ENCODE assay signal across 1 cellular context in genomic region chr19:45250832-45251451, GRCh38.
TF ChIP-seq lines count a peak whose summit lies in the region.

Gene MARK4, plus strand, starts transcription at chr19:45251271. Its CDS starts 318 bp downstream, at chr19:45251589.

TF ChIP-seq in HEK293, 187 proteins besides CTCF, POLR2A, EP300 and RAD21 (continued from another document and continues in another):
- peak; percentile 49 for TF ChIP-seq PRDM10 (tag by site-specific recombination; IDR thresholded peaks at IDR 0.05)
- no peak for TF ChIP-seq ZNF558 (tag by site-specific recombination; IDR thresholded peaks at IDR 0.05)
- TF ChIP-seq ZBTB17 (tag by site-specific recombination; IDR thresholded peaks at IDR 0.05) = peak; percentile 83
- no peak for TF ChIP-seq OVOL3 (tag by site-specific recombination; IDR thresholded peaks at IDR 0.05)
- TF ChIP-seq WT1 (tag by site-specific recombination; IDR thresholded peaks at IDR 0.05) = no peak
- TF ChIP-seq ZNF548 (tag by site-specific recombination; IDR thresholded peaks at IDR 0.05) = no peak
- TF ChIP-seq, protein P1, sequence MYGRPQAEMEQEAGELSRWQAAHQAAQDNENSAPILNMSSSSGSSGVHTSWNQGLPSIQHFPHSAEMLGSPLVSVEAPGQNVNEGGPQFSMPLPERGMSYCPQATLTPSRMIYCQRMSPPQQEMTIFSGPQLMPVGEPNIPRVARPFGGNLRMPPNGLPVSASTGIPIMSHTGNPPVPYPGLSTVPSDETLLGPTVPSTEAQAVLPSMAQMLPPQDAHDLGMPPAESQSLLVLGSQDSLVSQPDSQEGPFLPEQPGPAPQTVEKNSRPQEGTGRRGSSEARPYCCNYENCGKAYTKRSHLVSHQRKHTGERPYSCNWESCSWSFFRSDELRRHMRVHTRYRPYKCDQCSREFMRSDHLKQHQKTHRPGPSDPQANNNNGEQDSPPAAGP (tag by site-specific recombination; IDR thresholded peaks at IDR 0.05) = peak; percentile 38; the same call in 1 of the 2 replicates
- peak; percentile 68; the same call in 1 of the 2 replicates for TF ChIP-seq ZFP69B (tag by site-specific recombination; IDR thresholded peaks at IDR 0.05)
- no peak for TF ChIP-seq ZNF16 (tag by site-specific recombination; IDR thresholded peaks at IDR 0.05; ENCODE audit: low read depth)
- TF ChIP-seq ZBTB7A (tag by site-specific recombination; IDR thresholded peaks at IDR 0.05; ENCODE audit: low read depth) = peak; percentile 88
- peak; percentile 43 for TF ChIP-seq ZFHX2 (tag by site-specific recombination; conservative IDR thresholded peaks at IDR 0.05)
- peak; percentile 50; the same call in 1 of the 2 replicates for TF ChIP-seq BCL11B (tag by site-specific recombination; IDR thresholded peaks at IDR 0.05; ENCODE audit: low read depth)
- no peak for TF ChIP-seq ZNF140 (tag by site-specific recombination; IDR thresholded peaks at IDR 0.05)
- peak; percentile 37; the same call in 1 of the 2 replicates for TF ChIP-seq KLF9 (tag by site-specific recombination; IDR thresholded peaks at IDR 0.05; ENCODE audit: low read depth)
- TF ChIP-seq ZNF785 (tag by site-specific recombination; IDR thresholded peaks at IDR 0.05) = no peak; the same call in 1 of the 2 replicates
- no peak for TF ChIP-seq ELK4 (IDR thresholded peaks at IDR 0.05; ENCODE audit: borderline replicate concordance, low read depth, low read length)
- TF ChIP-seq, protein P2, sequence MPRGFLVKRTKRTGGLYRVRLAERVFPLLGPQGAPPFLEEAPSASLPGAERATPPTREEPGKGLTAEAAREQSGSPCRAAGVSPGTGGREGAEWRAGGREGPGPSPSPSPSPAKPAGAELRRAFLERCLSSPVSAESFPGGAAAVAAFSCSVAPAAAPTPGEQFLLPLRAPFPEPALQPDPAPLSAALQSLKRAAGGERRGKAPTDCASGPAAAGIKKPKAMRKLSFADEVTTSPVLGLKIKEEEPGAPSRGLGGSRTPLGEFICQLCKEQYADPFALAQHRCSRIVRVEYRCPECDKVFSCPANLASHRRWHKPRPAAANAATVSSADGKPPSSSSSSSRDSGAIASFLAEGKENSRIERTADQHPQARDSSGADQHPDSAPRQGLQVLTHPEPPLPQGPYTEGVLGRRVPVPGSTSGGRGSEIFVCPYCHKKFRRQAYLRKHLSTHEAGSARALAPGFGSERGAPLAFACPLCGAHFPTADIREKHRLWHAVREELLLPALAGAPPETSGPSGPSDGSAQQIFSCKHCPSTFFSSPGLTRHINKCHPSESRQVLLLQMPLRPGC (tag by site-specific recombination; IDR thresholded peaks at IDR 0.05) = 0 out of 2 replicates have a peak, but pooled peaks have one; percentile 39
- no peak for TF ChIP-seq ZNF114 (tag by site-specific recombination; IDR thresholded peaks at IDR 0.05)
- TF ChIP-seq, protein P3, sequence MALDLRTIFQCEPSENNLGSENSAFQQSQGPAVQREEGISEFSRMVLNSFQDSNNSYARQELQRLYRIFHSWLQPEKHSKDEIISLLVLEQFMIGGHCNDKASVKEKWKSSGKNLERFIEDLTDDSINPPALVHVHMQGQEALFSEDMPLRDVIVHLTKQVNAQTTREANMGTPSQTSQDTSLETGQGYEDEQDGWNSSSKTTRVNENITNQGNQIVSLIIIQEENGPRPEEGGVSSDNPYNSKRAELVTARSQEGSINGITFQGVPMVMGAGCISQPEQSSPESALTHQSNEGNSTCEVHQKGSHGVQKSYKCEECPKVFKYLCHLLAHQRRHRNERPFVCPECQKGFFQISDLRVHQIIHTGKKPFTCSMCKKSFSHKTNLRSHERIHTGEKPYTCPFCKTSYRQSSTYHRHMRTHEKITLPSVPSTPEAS (tag by site-specific recombination; IDR thresholded peaks at IDR 0.05) = no peak
- TF ChIP-seq ZNF341 (tag by site-specific recombination; IDR thresholded peaks at IDR 0.05; ENCODE audit: low read depth) = peak; percentile 89
- TF ChIP-seq GLI2 (tag by site-specific recombination; IDR thresholded peaks at IDR 0.05; ENCODE audit: borderline replicate concordance, low read depth) = no peak
- peak; percentile 85 for TF ChIP-seq KLF8 (tag by site-specific recombination; IDR thresholded peaks at IDR 0.05)
- no peak for TF ChIP-seq IKZF3 (tag by site-specific recombination; IDR thresholded peaks at IDR 0.05)
- no peak for TF ChIP-seq ZNF624 (tag by site-specific recombination; IDR thresholded peaks at IDR 0.05)
- no peak for TF ChIP-seq FEZF1 (tag by site-specific recombination; IDR thresholded peaks at IDR 0.05)
- no peak for TF ChIP-seq ZNF426 (tag by site-specific recombination; IDR thresholded peaks at IDR 0.05)
- no peak for TF ChIP-seq ZNF521 (tag by site-specific recombination; IDR thresholded peaks at IDR 0.05)
- TF ChIP-seq ZFP37 (tag by site-specific recombination; IDR thresholded peaks at IDR 0.05) = 0 out of 2 replicates have a peak, but pooled peaks have one; percentile 37
- no peak for TF ChIP-seq ZNF184 (tag by site-specific recombination; IDR thresholded peaks at IDR 0.05)
- peak; percentile 21; the same call in 1 of the 2 replicates for TF ChIP-seq ZNF610 (tag by site-specific recombination; IDR thresholded peaks at IDR 0.05; ENCODE audit: borderline replicate concordance)
- peak; percentile 67 for TF ChIP-seq ZNF692 (tag by site-specific recombination; IDR thresholded peaks at IDR 0.05)
- TF ChIP-seq BCL11A (tag by site-specific recombination; IDR thresholded peaks at IDR 0.05; ENCODE audit: low read depth) = no peak
- TF ChIP-seq, protein P4, sequence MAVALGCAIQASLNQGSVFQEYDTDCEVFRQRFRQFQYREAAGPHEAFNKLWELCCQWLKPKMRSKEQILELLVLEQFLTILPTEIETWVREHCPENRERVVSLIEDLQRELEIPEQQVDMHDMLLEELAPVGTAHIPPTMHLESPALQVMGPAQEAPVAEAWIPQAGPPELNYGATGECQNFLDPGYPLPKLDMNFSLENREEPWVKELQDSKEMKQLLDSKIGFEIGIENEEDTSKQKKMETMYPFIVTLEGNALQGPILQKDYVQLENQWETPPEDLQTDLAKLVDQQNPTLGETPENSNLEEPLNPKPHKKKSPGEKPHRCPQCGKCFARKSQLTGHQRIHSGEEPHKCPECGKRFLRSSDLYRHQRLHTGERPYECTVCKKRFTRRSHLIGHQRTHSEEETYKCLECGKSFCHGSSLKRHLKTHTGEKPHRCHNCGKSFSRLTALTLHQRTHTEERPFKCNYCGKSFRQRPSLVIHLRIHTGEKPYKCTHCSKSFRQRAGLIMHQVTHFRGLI (tag by site-specific recombination; IDR thresholded peaks at IDR 0.05) = no peak
- TF ChIP-seq ZNF18 (tag by site-specific recombination; IDR thresholded peaks at IDR 0.05) = no peak
- TF ChIP-seq PRDM4 (tag by site-specific recombination; IDR thresholded peaks at IDR 0.05) = peak; percentile 47; the same call in 1 of the 2 replicates
- no peak for TF ChIP-seq TRIM28 (IDR thresholded peaks at IDR 0.05; ENCODE audit: borderline replicate concordance, low read length)
- 0 out of 2 replicates have a peak, but pooled peaks have one; percentile 64 for TF ChIP-seq KLF16 (tag by site-specific recombination; IDR thresholded peaks at IDR 0.05)
- TF ChIP-seq ZNF354C (tag by site-specific recombination; IDR thresholded peaks at IDR 0.05; ENCODE audit: borderline replicate concordance, low read depth) = no peak
- TF ChIP-seq ZNF660 (tag by site-specific recombination; IDR thresholded peaks at IDR 0.05) = no peak
- TF ChIP-seq ZNF777 (tag by site-specific recombination; IDR thresholded peaks at IDR 0.05; ENCODE audit: borderline replicate concordance) = no peak
- 0 out of 2 replicates have a peak, but pooled peaks have one; percentile 21 for TF ChIP-seq ZNF629 (tag by site-specific recombination; IDR thresholded peaks at IDR 0.05)
- TF ChIP-seq, protein P5, sequence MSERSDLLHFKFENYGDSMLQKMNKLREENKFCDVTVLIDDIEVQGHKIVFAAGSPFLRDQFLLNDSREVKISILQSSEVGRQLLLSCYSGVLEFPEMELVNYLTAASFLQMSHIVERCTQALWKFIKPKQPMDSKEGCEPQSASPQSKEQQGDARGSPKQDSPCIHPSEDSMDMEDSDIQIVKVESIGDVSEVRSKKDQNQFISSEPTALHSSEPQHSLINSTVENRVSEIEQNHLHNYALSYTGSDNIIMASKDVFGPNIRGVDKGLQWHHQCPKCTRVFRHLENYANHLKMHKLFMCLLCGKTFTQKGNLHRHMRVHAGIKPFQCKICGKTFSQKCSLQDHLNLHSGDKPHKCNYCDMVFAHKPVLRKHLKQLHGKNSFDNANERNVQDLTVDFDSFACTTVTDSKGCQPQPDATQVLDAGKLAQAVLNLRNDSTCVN (tag by site-specific recombination; optimal IDR thresholded peaks at IDR 0.05) = peak; percentile 38
- TF ChIP-seq ZNF747 (tag by site-specific recombination; IDR thresholded peaks at IDR 0.05) = no peak
- 0 out of 2 replicates have a peak, but pooled peaks have one; percentile 4 for TF ChIP-seq GLIS2 (tag by site-specific recombination; IDR thresholded peaks at IDR 0.05)
- peak; percentile 46 for TF ChIP-seq KLF1 (tag by site-specific recombination; IDR thresholded peaks at IDR 0.05)
